Comparison of ENCODE assay signal across 18 cellular contexts in the genomic region with DNA sequence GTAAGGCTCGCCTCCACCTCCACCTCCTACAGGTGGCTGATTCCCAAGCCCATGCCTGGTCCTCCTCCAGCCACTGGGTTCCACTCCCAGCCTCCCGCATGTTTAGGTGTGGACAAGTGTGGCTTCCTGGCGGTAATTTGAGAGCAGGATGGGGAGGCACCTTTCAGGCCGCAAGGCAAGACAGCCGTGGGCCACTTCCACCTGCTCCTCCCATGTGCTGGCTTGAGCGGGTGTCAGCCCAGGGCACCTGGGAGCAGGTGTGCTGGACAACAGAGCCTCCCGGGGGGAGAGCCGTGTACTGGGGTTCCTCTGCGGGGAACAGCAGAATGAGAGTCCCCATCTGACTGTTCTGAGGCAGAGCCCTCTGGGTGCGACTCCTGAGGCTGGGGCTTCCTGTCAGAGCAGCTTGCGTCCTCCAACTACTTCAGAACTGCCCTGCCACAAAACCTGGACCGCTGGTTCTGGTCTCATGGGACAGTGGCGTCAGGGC.
DNase-seq lines count a peak whose midpoint lies in the region; ATAC-seq and TF ChIP-seq lines count a peak whose summit lies in the region.
"Had no signal": no experiment of that assay in that cellular context is flagged by ENCODE, and none has a peak within 500 bp of the region (broad histone marks: within the 10 kb centered on the region; RNA-seq: fewer than 3 reads in every experiment).

No MANE protein-coding gene starts in this region.

- no peak overlapping the region for H3K9ac ChIP-seq in BLaER1

- H3K27me3 ChIP-seq in BLaER1 (no peaks in the 10 kb centered on the region), H7 (ENCODE audit: control insufficient read depth, insufficient read depth, low read length) (no peaks in the 10 kb centered on the region), lower lobe of right lung (ENCODE audit: low read depth) (peaks cover 3% of the 10 kb centered on the region)

- intact Hi-C loops in posterior vena cava (cut with DNase I) = no loop called here
- intact Hi-C loops in lower lobe of right lung (cut with DNase I) = no loop called here

- no peaks in the 10 kb centered on the region for H3K4me1 Mint-ChIP-seq in WTC11
- H3K4me1 Mint-ChIP-seq: H9 had no signal

- no peaks in the 10 kb centered on the region for H3K36me3 Mint-ChIP-seq in WTC11

- no peaks in the 10 kb centered on the region for H3K9me3 ChIP-seq in BLaER1
- no peaks in the 10 kb centered on the region for H3K9me3 ChIP-seq in lower lobe of right lung
- H3K9me3 ChIP-seq: Caco-2 had no signal

- peak; percentile 50 for DNase-seq in NCI-H2107 treated with DMSO at 0.1 percent for 48 hours (lab: John Stamatoyannopoulos, UW; ENCODE audit: unreplicated experiment)
- DNase-seq in NCI-H2107 (lab: John Stamatoyannopoulos, UW) = no peak
- DNase-seq in WTC11 (ENCODE audit: low spot score) = peak; percentile 8
- peak; percentile 62 for DNase-seq in posterior vena cava (ENCODE audit: low spot score)
- no peak for DNase-seq in H7
- no peak for DNase-seq in lower lobe of right lung
- DNase-seq in stimulated activated CD4-positive, alpha-beta T cell treated with anti-CD3 and anti-CD28 coated beads, Interleukin-4, amount 100 ng/mL, for 4 hours = no peak
- DNase-seq: C1 segment of cervical spinal cord, H9, NCI-H1417, NCI-H1930, NCI-H345, NCI-H748 treated with DMSO at 0.1 percent for 48 hours, PC-9, SHP77 treated with DMSO at 0.1 percent for 48 hours had no signal

- H3K27ac Mint-ChIP-seq in WTC11 = no peak overlapping the region

- H3K4me1 ChIP-seq in BLaER1 = peaks cover 74% of the 10 kb centered on the region
- H3K4me1 ChIP-seq in lower lobe of right lung = no peaks in the 10 kb centered on the region
- H3K4me1 ChIP-seq: Caco-2 had no signal

- H3K27ac ChIP-seq in BLaER1 (no peak overlapping the region; the same call in 1 of the 2 replicates), lower lobe of right lung (no peak overlapping the region)
- H3K27ac ChIP-seq: 22Rv1, PC-9 had no signal

- peak overlapping the region; percentile 79 for H3K4me2 ChIP-seq in BLaER1
- H3K4me2 ChIP-seq: PC-9 had no signal

- no peak overlapping the region for H3K4me3 Mint-ChIP-seq in WTC11
- H3K4me3 Mint-ChIP-seq: H9 had no signal

- no peak for TF ChIP-seq CTCF in WTC11 (IDR thresholded peaks at IDR 0.05)
- TF ChIP-seq CTCF in lower lobe of right lung (IDR thresholded peaks at IDR 0.05) = no peak

- H4K20me1 ChIP-seq in BLaER1 = no peaks in the 10 kb centered on the region; the same call in 1 of the 2 replicates

- no peaks in the 10 kb centered on the region for H3K9me3 Mint-ChIP-seq in WTC11
- H3K9me3 Mint-ChIP-seq: H9 had no signal

- ATAC-seq in WTC11 = no peak
- ATAC-seq in lower lobe of right lung = no peak

- no peak overlapping the region for H3K4me3 ChIP-seq in BLaER1
- H3K4me3 ChIP-seq in H7 (ENCODE audit: insufficient read depth, low read depth, low read length) = no peak overlapping the region
- H3K4me3 ChIP-seq in lower lobe of right lung = no peak overlapping the region
- H3K4me3 ChIP-seq: PC-9 had no signal

- no peaks in the 10 kb centered on the region for H3K27me3 Mint-ChIP-seq in WTC11 (ENCODE audit: low read depth)

- H3K36me3 ChIP-seq in BLaER1 (no peaks in the 10 kb centered on the region), H7 (replicated peaks; ENCODE audit: control insufficient read depth, insufficient read depth, low read length) (no peaks in the 10 kb centered on the region), lower lobe of right lung (no peaks in the 10 kb centered on the region)

- POLR2A ChIA-PET in WTC11 (lab: Charles Lee) = no interaction called here

- CTCF ChIA-PET in WTC11 (lab: Charles Lee) = interaction anchor here (3.2 kb wide), 1 partner anchor 54 kb away, joined by 8 read pairs; no protein-coding TSS in a partner anchor

TF ChIP-seq in WTC11, 78 proteins besides CTCF, POLR2A, EP300 and RAD21:
- TF ChIP-seq, protein P1, sequence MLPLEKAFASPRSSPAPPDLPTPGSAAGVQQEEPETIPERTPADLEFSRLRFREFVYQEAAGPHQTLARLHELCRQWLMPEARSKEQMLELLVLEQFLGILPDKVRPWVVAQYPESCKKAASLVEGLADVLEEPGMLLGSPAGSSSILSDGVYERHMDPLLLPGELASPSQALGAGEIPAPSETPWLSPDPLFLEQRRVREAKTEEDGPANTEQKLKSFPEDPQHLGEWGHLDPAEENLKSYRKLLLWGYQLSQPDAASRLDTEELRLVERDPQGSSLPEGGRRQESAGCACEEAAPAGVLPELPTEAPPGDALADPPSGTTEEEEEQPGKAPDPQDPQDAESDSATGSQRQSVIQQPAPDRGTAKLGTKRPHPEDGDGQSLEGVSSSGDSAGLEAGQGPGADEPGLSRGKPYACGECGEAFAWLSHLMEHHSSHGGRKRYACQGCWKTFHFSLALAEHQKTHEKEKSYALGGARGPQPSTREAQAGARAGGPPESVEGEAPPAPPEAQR (CRISPR knock-in tag; IDR thresholded peaks at IDR 0.05) = no peak
- TF ChIP-seq, protein P2, sequence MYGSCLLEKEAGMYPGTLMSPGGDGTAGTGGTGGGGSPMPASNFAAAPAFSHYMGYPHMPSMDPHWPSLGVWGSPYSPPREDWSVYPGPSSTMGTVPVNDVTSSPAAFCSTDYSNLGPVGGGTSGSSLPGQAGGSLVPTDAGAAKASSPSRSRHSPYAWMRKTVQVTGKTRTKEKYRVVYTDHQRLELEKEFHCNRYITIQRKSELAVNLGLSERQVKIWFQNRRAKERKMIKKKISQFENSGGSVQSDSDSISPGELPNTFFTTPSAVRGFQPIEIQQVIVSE (CRISPR knock-in tag; IDR thresholded peaks at IDR 0.05; ENCODE audit: borderline replicate concordance) = no peak
- TF ChIP-seq NR3C1 (CRISPR knock-in tag; conservative IDR thresholded peaks at IDR 0.05; ENCODE audit: low read depth) (no peak), ZNF263 (CRISPR knock-in tag; IDR thresholded peaks at IDR 0.05; ENCODE audit: low read depth) (no peak), NR2C2 (CRISPR knock-in tag; IDR thresholded peaks at IDR 0.05) (no peak)
- TF ChIP-seq, protein P3, sequence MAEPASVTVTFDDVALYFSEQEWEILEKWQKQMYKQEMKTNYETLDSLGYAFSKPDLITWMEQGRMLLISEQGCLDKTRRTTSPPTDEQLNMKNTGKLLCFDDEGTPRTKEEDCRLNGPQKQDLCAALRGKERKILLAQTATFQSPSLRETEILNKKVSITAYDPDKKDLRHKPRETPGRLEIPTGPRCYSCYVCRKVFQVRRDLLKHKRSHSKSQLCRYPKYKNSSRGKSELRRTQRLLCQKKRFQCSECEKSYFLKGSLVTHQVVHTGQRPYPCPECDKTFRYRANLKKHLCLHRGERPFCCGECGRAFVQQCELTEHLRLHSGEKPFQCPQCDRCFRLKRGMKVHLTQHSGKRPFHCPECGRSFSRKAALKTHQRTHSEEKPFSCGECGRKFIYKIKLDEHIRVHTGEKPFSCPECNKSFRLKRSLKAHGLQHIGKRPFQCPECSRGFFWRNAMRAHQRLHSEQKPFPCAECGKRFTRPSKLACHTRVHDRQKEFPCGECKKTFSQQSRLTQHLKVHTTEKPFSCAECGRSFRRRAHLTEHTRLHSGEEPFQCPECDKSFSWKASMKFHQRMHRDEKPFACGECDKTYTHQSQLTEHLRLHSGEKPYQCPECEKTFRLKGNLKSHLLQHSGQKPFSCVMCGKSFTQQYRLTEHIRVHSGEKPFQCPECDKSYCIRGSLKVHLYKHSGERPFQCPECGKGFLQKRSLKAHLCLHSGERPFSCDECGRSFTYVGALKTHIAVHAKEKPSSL (CRISPR knock-in tag; conservative IDR thresholded peaks at IDR 0.05) = no peak
- TF ChIP-seq, protein P4, sequence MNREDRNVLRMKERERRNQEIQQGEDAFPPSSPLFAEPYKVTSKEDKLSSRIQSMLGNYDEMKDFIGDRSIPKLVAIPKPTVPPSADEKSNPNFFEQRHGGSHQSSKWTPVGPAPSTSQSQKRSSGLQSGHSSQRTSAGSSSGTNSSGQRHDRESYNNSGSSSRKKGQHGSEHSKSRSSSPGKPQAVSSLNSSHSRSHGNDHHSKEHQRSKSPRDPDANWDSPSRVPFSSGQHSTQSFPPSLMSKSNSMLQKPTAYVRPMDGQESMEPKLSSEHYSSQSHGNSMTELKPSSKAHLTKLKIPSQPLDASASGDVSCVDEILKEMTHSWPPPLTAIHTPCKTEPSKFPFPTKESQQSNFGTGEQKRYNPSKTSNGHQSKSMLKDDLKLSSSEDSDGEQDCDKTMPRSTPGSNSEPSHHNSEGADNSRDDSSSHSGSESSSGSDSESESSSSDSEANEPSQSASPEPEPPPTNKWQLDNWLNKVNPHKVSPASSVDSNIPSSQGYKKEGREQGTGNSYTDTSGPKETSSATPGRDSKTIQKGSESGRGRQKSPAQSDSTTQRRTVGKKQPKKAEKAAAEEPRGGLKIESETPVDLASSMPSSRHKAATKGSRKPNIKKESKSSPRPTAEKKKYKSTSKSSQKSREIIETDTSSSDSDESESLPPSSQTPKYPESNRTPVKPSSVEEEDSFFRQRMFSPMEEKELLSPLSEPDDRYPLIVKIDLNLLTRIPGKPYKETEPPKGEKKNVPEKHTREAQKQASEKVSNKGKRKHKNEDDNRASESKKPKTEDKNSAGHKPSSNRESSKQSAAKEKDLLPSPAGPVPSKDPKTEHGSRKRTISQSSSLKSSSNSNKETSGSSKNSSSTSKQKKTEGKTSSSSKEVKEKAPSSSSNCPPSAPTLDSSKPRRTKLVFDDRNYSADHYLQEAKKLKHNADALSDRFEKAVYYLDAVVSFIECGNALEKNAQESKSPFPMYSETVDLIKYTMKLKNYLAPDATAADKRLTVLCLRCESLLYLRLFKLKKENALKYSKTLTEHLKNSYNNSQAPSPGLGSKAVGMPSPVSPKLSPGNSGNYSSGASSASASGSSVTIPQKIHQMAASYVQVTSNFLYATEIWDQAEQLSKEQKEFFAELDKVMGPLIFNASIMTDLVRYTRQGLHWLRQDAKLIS (CRISPR knock-in tag; IDR thresholded peaks at IDR 0.05; ENCODE audit: borderline replicate concordance) = no peak
- TF ChIP-seq, protein P5, sequence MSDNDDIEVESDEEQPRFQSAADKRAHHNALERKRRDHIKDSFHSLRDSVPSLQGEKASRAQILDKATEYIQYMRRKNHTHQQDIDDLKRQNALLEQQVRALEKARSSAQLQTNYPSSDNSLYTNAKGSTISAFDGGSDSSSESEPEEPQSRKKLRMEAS (CRISPR knock-in tag; IDR thresholded peaks at IDR 0.05) = no peak

Comparison
In these comparisons a context has a peak if more than half of its experiments do, and no peak if none do; other contexts are left out.
1. DNase-seq: peak in NCI-H2107 treated with DMSO at 0.1 percent for 48 hours (single experiment), WTC11 (single experiment) and posterior vena cava (single experiment); none in NCI-H2107 (single experiment), H7 (single experiment), lower lobe of right lung (single experiment) and stimulated activated CD4-positive, alpha-beta T cell treated with anti-CD3 and anti-CD28 coated beads, Interleukin-4, amount 100 ng/mL, for 4 hours (0 of 2).